16 cellular contexts compared by ENCODE assay signal in the genomic region with DNA sequence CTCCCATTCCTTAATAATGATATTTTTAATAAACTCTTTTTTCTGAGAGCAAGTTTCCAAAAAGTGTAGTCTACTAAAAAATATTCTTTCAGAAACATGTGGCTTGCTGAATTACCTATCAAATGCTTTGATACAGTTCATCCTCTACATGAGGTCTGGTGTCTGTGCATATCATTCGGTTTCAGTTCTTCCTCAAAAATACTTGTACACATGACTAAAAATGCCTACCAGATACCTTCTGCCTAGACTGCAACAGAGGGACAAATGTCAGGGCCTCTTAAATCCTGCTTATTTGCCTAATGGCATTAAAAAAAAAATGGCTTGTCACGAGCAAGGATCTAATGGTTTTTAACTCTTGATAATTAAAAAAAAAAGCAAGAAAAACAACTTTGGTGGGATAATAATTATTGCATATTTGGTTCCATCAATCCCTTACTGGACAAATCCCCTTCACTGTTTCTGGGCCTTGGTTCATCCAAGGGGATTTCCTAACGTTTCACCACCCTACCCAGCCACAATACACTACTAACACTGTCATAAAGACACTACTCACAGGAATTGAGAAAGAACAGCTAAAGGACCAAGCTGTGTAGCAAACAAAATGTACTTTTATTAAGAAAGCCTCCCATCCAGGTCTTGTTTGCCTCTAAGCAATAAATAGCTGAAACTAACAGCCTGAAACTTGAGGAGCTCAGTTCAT.
"Had no signal": no experiment of that assay in that cellular context is flagged by ENCODE, and none has a peak within 500 bp of the region (broad histone marks: within the 10 kb centered on the region; RNA-seq: fewer than 3 reads in every experiment).

No MANE protein-coding gene starts in this region.

- H3K27me3 Mint-ChIP-seq: activated CD4-positive, alpha-beta T cell treated with anti-CD3 and anti-CD28 coated beads, Interleukin-2, amount 10 ng/mL, durations not matched to agents 7 days and 5 days; activated naive CD8-positive, alpha-beta T cell treated with anti-CD3 and anti-CD28 coated beads, Interleukin-2, amount 50 U/mL, for 24 hours; naive B cell had no signal

- H3K27ac Mint-ChIP-seq: activated CD4-positive, alpha-beta T cell treated with anti-CD3 and anti-CD28 coated beads, Interleukin-2, amount 10 ng/mL, durations not matched to agents 7 days and 5 days; activated naive CD8-positive, alpha-beta T cell treated with anti-CD3 and anti-CD28 coated beads, Interleukin-2, amount 50 U/mL, for 24 hours; activated T-helper 1 cell treated with anti-CD3 and anti-CD28 coated beads, Interleukin-12 subunit alpha, Interleukin-12 subunit beta, Interleukin-2, Interleukin-4 antibody, amounts not matched to agents 30 ng/mL and 10 ng/mL and 1 ng/mL, durations not matched to agents 14 hours and 24 hours and 36 hours had no signal

- ATAC-seq: activated naive CD8-positive, alpha-beta T cell treated with anti-CD3 and anti-CD28 coated beads, Interleukin-2, amount 50 U/mL, for 24 hours had no signal

- H3K9ac ChIP-seq: parathyroid adenoma had no signal

- H3K36me3 ChIP-seq: uterus had no signal

- DNase-seq: activated CD4-positive, alpha-beta T cell treated with anti-CD3 and anti-CD28 coated beads, Interleukin-2, amount 10 ng/mL, durations not matched to agents 7 days and 5 days; activated naive CD4-positive, alpha-beta T cell; activated naive CD8-positive, alpha-beta T cell treated with anti-CD3 and anti-CD28 coated beads, Interleukin-2, amount 50 U/mL, for 24 hours; aorta; effector CD8-positive, alpha-beta T cell; foreskin fibroblast; hypothalamus; kidney; left ventricle myocardium inferior; naive B cell; stimulated activated CD4-positive, alpha-beta T cell treated with anti-CD3 and anti-CD28 coated beads, Interleukin-12 subunit alpha, Interleukin-12 subunit beta, amount 100 ng/mL, for 4 hours; stimulated activated CD4-positive, alpha-beta T cell treated with anti-CD3 and anti-CD28 coated beads, Interleukin-2, amount 100 ng/mL, for 24 hours; tibial artery; uterus had no signal

- H3K4me3 ChIP-seq: left ventricle myocardium inferior, tibial artery, uterus had no signal

- H3K27ac ChIP-seq: left ventricle myocardium inferior, parathyroid adenoma, tibial artery, uterus had no signal

- H3K27me3 ChIP-seq: tibial artery, uterus had no signal

- H3K9me3 Mint-ChIP-seq: activated CD4-positive, alpha-beta T cell treated with anti-CD3 and anti-CD28 coated beads, Interleukin-2, amount 10 ng/mL, durations not matched to agents 7 days and 5 days; activated naive CD8-positive, alpha-beta T cell treated with anti-CD3 and anti-CD28 coated beads, Interleukin-2, amount 50 U/mL, for 24 hours; activated T-helper 1 cell treated with anti-CD3 and anti-CD28 coated beads, Interleukin-12 subunit alpha, Interleukin-12 subunit beta, Interleukin-2, Interleukin-4 antibody, amounts not matched to agents 30 ng/mL and 10 ng/mL and 1 ng/mL, durations not matched to agents 14 hours and 24 hours and 36 hours; naive B cell had no signal

- H3K79me2 ChIP-seq: parathyroid adenoma had no signal

- H3K9me3 ChIP-seq: left ventricle myocardium inferior, tibial artery, uterus had no signal

- H3K4me1 ChIP-seq: left ventricle myocardium inferior, parathyroid adenoma, tibial artery, uterus had no signal

- H3K4me1 Mint-ChIP-seq: activated CD4-positive, alpha-beta T cell treated with anti-CD3 and anti-CD28 coated beads, Interleukin-2, amount 10 ng/mL, durations not matched to agents 7 days and 5 days had no signal

- H2AFZ ChIP-seq: parathyroid adenoma had no signal

- H3K4me3 Mint-ChIP-seq: activated CD4-positive, alpha-beta T cell treated with anti-CD3 and anti-CD28 coated beads, Interleukin-2, amount 10 ng/mL, durations not matched to agents 7 days and 5 days; activated naive CD8-positive, alpha-beta T cell treated with anti-CD3 and anti-CD28 coated beads, Interleukin-2, amount 50 U/mL, for 24 hours; activated T-helper 1 cell treated with anti-CD3 and anti-CD28 coated beads, Interleukin-12 subunit alpha, Interleukin-12 subunit beta, Interleukin-2, Interleukin-4 antibody, amounts not matched to agents 30 ng/mL and 10 ng/mL and 1 ng/mL, durations not matched to agents 14 hours and 24 hours and 36 hours; naive B cell had no signal
